Comparison of ENCODE assay signal across 8 cellular contexts in genomic region chr9:66269783-66270182, GRCh38.
DNase-seq lines count a peak whose midpoint lies in the region; ATAC-seq and TF ChIP-seq lines count a peak whose summit lies in the region.
"Not testable (repeated sequence)": the region's sequence is repeated elsewhere in the genome, so short reads cannot be mapped to it uniquely, and the experiment has no call there.

No MANE protein-coding gene starts in this region.

- H3K79me2 ChIP-seq in DND-41 (ENCODE audit: insufficient read depth, low read length) = not testable (repeated sequence)

- H3K4me3 ChIP-seq in DND-41 (ENCODE audit: low read depth in 1 of 2, low read length in 2 of 2) (peak overlapping the region in 1 of 2 experiments; percentile 51; a peak in 2 of 4 replicates), adrenal gland (peak overlapping the region in 2 of 4 donors; percentile 49 to 79), fibroblast of villous mesenchyme (ENCODE audit: low read depth, low read length) (peak overlapping the region; percentile 48), stomach (peak overlapping the region; percentile 52 to 61 (median 61))

- H3K9me3 ChIP-seq in DND-41 (ENCODE audit: insufficient read depth, low read length, severe bottlenecking); adrenal gland (replicated peaks in 1 of 3); stomach: not testable (repeated sequence)

- H3K4me1 ChIP-seq in DND-41 (ENCODE audit: insufficient read depth, low read length); adrenal gland (replicated peaks in 1 of 2); stomach: not testable (repeated sequence)

- not testable (repeated sequence) for H3K36me3 Mint-ChIP-seq in activated CD8-positive, alpha-beta T cell treated with anti-CD3 and anti-CD28 coated beads, Interleukin-2, amount 10 ng/mL, durations not matched to agents 7 days and 5 days (ENCODE audit: low read depth)

- not testable (repeated sequence) for H3K27ac ChIP-seq in DND-41 (ENCODE audit: low read length)
- peak overlapping the region; percentile 69 for H3K27ac ChIP-seq in RWPE1
- H3K27ac ChIP-seq in adrenal gland = peak overlapping the region in 4 of 5 donors; percentile 37 to 94 (median 74)
- H3K27ac ChIP-seq in stomach = peak overlapping the region in 4 of 5 donors; percentile 77 to 85 (median 80)

- H3K27ac Mint-ChIP-seq in activated CD8-positive, alpha-beta T cell treated with anti-CD3 and anti-CD28 coated beads, Interleukin-2, amount 10 ng/mL, durations not matched to agents 7 days and 5 days = peak overlapping the region; percentile 96

- H3K36me3 ChIP-seq in DND-41 (ENCODE audit: insufficient read depth, low read length); adrenal gland (replicated peaks in 1 of 2); stomach: not testable (repeated sequence)

- not testable (repeated sequence) for H3K27me3 Mint-ChIP-seq in activated CD8-positive, alpha-beta T cell treated with anti-CD3 and anti-CD28 coated beads, Interleukin-2, amount 10 ng/mL, durations not matched to agents 7 days and 5 days (ENCODE audit: low read depth)

- not testable (repeated sequence) for H3K4me2 ChIP-seq in DND-41 (ENCODE audit: insufficient read depth, low read length)

- POLR2A ChIA-PET in RWPE1 (lab: Yijun Ruan, JAX; ENCODE audit: low non-redundant PET); activated CD8-positive, alpha-beta T cell treated with anti-CD3 and anti-CD28 coated beads, Interleukin-2, amount 10 ng/mL, durations not matched to agents 7 days and 5 days (lab: Charles Lee): not testable (repeated sequence)

- CTCF ChIA-PET in RWPE1 (lab: Yijun Ruan, JAX); activated CD8-positive, alpha-beta T cell treated with anti-CD3 and anti-CD28 coated beads, Interleukin-2, amount 10 ng/mL, durations not matched to agents 7 days and 5 days (lab: Charles Lee): not testable (repeated sequence)

- 0% methylated on average over 2 to 36 of the region's 42 CpGs; no CpG with 5 or more reads in 1 of the 4 donors for WGBS in adrenal gland, 4 donors
- 0 to 3% (median 1%) methylated on average over 9 to 35 of the region's 42 CpGs; no CpG with 5 or more reads in 1 of the 5 donors for WGBS in stomach, 5 donors

- TF ChIP-seq EP300 in stomach (IDR thresholded peaks at IDR 0.05) = not testable (repeated sequence)

- peak; percentile 74 for DNase-seq in DND-41
- DNase-seq in RWPE1 (ENCODE audit: low spot score); fibroblast of villous mesenchyme (ENCODE audit: low read depth): not testable (repeated sequence)
- peak; percentile 61 for DNase-seq in activated CD8-positive, alpha-beta T cell treated with anti-CD3 and anti-CD28 coated beads, Interleukin-2, amount 10 ng/mL, durations not matched to agents 7 days and 5 days
- DNase-seq in adrenal gland = peak; percentile 8 to 92 (median 89)
- DNase-seq in mucosa of gallbladder (ENCODE audit: low spot score) = peak; percentile 67
- peak; percentile 80 for DNase-seq in stimulated activated CD4-positive, alpha-beta T cell treated with anti-CD3 and anti-CD28 coated beads, Interleukin-15, amount 100 ng/mL, for 24 hours
- peak; percentile 79 for DNase-seq in stomach

- H3K4me1 Mint-ChIP-seq in activated CD8-positive, alpha-beta T cell treated with anti-CD3 and anti-CD28 coated beads, Interleukin-2, amount 10 ng/mL, durations not matched to agents 7 days and 5 days (ENCODE audit: low read depth) = not testable (repeated sequence)

- not testable (repeated sequence) for H3K9me3 Mint-ChIP-seq in activated CD8-positive, alpha-beta T cell treated with anti-CD3 and anti-CD28 coated beads, Interleukin-2, amount 10 ng/mL, durations not matched to agents 7 days and 5 days (ENCODE audit: insufficient read depth)

- H3K4me3 Mint-ChIP-seq in activated CD8-positive, alpha-beta T cell treated with anti-CD3 and anti-CD28 coated beads, Interleukin-2, amount 10 ng/mL, durations not matched to agents 7 days and 5 days = peak overlapping the region; percentile 90

- not testable (repeated sequence) for TF ChIP-seq CTCF in DND-41 (IDR thresholded peaks at IDR 0.05; ENCODE audit: borderline replicate concordance, extremely low read depth, low read length, poor library complexity, severe bottlenecking); RWPE1 (conservative IDR thresholded peaks at IDR 0.05; ENCODE audit: low read depth); adrenal gland (IDR thresholded peaks at IDR 0.05); fibroblast of villous mesenchyme (IDR thresholded peaks at IDR 0.05; ENCODE audit: insufficient read depth, low read depth, low read length); stomach (IDR thresholded peaks at IDR 0.05)

- intact Hi-C loops in adrenal gland (cut with DNase I); stomach (cut with DNase I; ENCODE audit: low total_unique reads): not testable (repeated sequence)

- TF ChIP-seq POLR2A in adrenal gland (IDR thresholded peaks at IDR 0.05) = peak; percentile 78 to 94
- TF ChIP-seq POLR2A in stomach (IDR thresholded peaks at IDR 0.05) = not testable (repeated sequence)

- not testable (repeated sequence) for H4K20me1 ChIP-seq in DND-41 (ENCODE audit: insufficient read depth, low read length)

- not testable (repeated sequence) for H2AFZ ChIP-seq in DND-41 (ENCODE audit: low read depth, low read length)

- peak overlapping the region; percentile 54; the same call in 1 of the 2 replicates for H3K9ac ChIP-seq in DND-41 (ENCODE audit: low read depth, low read length)

- not testable (repeated sequence) for H3K27me3 ChIP-seq in DND-41 (ENCODE audit: insufficient read depth, low read length, poor library complexity); adrenal gland; stomach

- 0 out of 3 replicates have a peak, but pooled peaks have one; percentile 39 for ATAC-seq in DND-41 (ENCODE audit: insufficient read depth, low read depth)
- ATAC-seq in activated CD8-positive, alpha-beta T cell treated with anti-CD3 and anti-CD28 coated beads, Interleukin-2, amount 10 ng/mL, durations not matched to agents 7 days and 5 days = peak; percentile 27
